ENCODE assay signal across 2 cellular contexts in the genomic region with DNA sequence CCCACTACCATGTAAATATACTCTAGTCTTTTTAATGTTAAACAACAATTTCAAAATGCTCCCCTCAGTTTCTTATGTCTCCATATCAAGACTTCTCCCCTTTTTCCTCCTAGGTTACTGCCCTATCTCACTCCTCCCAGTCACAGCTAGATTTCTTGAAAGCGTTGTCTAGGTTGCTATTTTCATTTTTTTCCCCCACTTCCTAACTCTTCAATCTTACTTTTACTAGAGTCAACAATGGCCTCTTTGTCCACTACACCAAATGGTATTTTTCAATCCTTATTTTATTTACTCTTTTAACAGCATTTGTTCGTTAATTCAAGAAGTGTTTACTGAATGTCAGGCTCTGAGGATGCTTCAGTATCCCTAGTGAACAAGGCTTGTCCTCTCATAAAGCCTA.
"Had no signal": no experiment of that assay in that cellular context is flagged by ENCODE, and none has a peak within 500 bp of the region (broad histone marks: within the 10 kb centered on the region; RNA-seq: fewer than 3 reads in every experiment).

No MANE protein-coding gene starts in this region.

- DNase-seq: GDM1, GF-D8 had no signal
